In genomic region chrX:136780738-136781137, GRCh38 we compare ENCODE assay signal across 7 cellular contexts. TPM values are rescaled to one million over a fixed set of nuclear protein-coding genes. Genes with fewer than 3 reads are reported as not detected.
DNase-seq lines count a peak whose midpoint lies in the region; ATAC-seq, FAIRE-seq and TF ChIP-seq lines count a peak whose summit lies in the region.

TSS of gene ARHGEF6 (minus strand) at chrX:136780932. CDS start at chrX:136780882, 50 bp downstream.

- 6 to 38% methylated on average over 10 of the region's 10 CpGs for WGBS in lung, 2 donors

- H3K9me3 Mint-ChIP-seq in activated T-helper 2 cell treated with anti-CD3 and anti-CD28 coated beads, Interferon-gamma antibody, Interleukin-2, Interleukin-4, amounts not matched to agents 10 μg/mL and 5 μg/mL and 100 μg/mL, durations not matched to agents 14 hours and 24 hours and 36 hours, result no peaks in the 10 kb centered on the region
- no peaks in the 10 kb centered on the region for H3K9me3 Mint-ChIP-seq in WTC11

- no peaks in the 10 kb centered on the region for H3K27me3 ChIP-seq in lung (ENCODE audit: control insufficient read depth, insufficient read depth)

- TF ChIP-seq CTCF in lung (IDR thresholded peaks at IDR 0.05; ENCODE audit: control extremely low read depth, extremely low read depth) (no peak), WTC11 (IDR thresholded peaks at IDR 0.05) (no peak)

- ATAC-seq in GM18868 (IDR thresholded peaks at IDR 0.05; ENCODE audit: unreplicated experiment) (peak; percentile 43), lung (ENCODE audit: insufficient read depth, low FRiP score) (no peak), WTC11 (no peak), GM18873 (IDR thresholded peaks at IDR 0.05; ENCODE audit: low FRiP score, unreplicated experiment) (no peak)

- peak within 1 kb of the TSS; percentile 97 for H3K27ac Mint-ChIP-seq in activated T-helper 2 cell treated with anti-CD3 and anti-CD28 coated beads, Interferon-gamma antibody, Interleukin-2, Interleukin-4, amounts not matched to agents 10 μg/mL and 5 μg/mL and 100 μg/mL, durations not matched to agents 14 hours and 24 hours and 36 hours
- H3K27ac Mint-ChIP-seq in WTC11, result no peak within 1 kb of the TSS

- POLR2A ChIA-PET in WTC11 (lab: Charles Lee), result no interaction called here

- peak within 1 kb of the TSS; percentile 70 for H3K4me3 ChIP-seq in Jurkat, Clone E6-1 (ENCODE audit: low read length)
- peak within 1 kb of the TSS; percentile 21 for H3K4me3 ChIP-seq in lung

- no peaks in the 10 kb centered on the region for H3K27me3 Mint-ChIP-seq in activated T-helper 2 cell treated with anti-CD3 and anti-CD28 coated beads, Interferon-gamma antibody, Interleukin-2, Interleukin-4, amounts not matched to agents 10 μg/mL and 5 μg/mL and 100 μg/mL, durations not matched to agents 14 hours and 24 hours and 36 hours (ENCODE audit: low read depth)
- H3K27me3 Mint-ChIP-seq in WTC11 (ENCODE audit: low read depth), result no peaks in the 10 kb centered on the region

- H3K27ac ChIP-seq in lung (ENCODE audit: low read depth in 1 of 2, low read length in 1 of 2), result peak within 1 kb of the TSS in 1 of 2 donors; percentile 82

- FAIRE-seq in frontal cortex (lab: Jason Lieb, UNC), result no peak

- DNase-seq in Jurkat, Clone E6-1 (ENCODE audit: low read depth, low spot score), result peak; percentile 83
- no peak for DNase-seq in activated T-helper 2 cell treated with anti-CD3 and anti-CD28 coated beads, Interferon-gamma antibody, Interleukin-2, Interleukin-4, amounts not matched to agents 10 μg/mL and 5 μg/mL and 100 μg/mL, durations not matched to agents 14 hours and 24 hours and 36 hours (ENCODE audit: low spot score)
- DNase-seq in lung (ENCODE audit: low spot score) (no peak), frontal cortex (ENCODE audit: low spot score in 2 of 2) (no peak), WTC11 (ENCODE audit: low spot score) (no peak)

- no peaks in the 10 kb centered on the region for H3K36me3 ChIP-seq in lung (ENCODE audit: control insufficient read depth in 2 of 2, insufficient read depth in 2 of 2, low read length in 2 of 2)

- peak within 1 kb of the TSS; percentile 90 for H3K4me3 Mint-ChIP-seq in activated T-helper 2 cell treated with anti-CD3 and anti-CD28 coated beads, Interferon-gamma antibody, Interleukin-2, Interleukin-4, amounts not matched to agents 10 μg/mL and 5 μg/mL and 100 μg/mL, durations not matched to agents 14 hours and 24 hours and 36 hours (ENCODE audit: low read depth)
- no peak within 1 kb of the TSS for H3K4me3 Mint-ChIP-seq in WTC11

- peaks cover 56% of the 10 kb centered on the region for H3K4me1 Mint-ChIP-seq in activated T-helper 2 cell treated with anti-CD3 and anti-CD28 coated beads, Interferon-gamma antibody, Interleukin-2, Interleukin-4, amounts not matched to agents 10 μg/mL and 5 μg/mL and 100 μg/mL, durations not matched to agents 14 hours and 24 hours and 36 hours (ENCODE audit: low read depth)
- peaks cover 7% of the 10 kb centered on the region for H3K4me1 Mint-ChIP-seq in WTC11

- H3K4me1 ChIP-seq in lung (ENCODE audit: control insufficient read depth in 2 of 2, insufficient read depth in 2 of 2, low read length in 2 of 2), result no peaks in the 10 kb centered on the region

- H3K36me3 Mint-ChIP-seq in activated T-helper 2 cell treated with anti-CD3 and anti-CD28 coated beads, Interferon-gamma antibody, Interleukin-2, Interleukin-4, amounts not matched to agents 10 μg/mL and 5 μg/mL and 100 μg/mL, durations not matched to agents 14 hours and 24 hours and 36 hours (ENCODE audit: low read depth), result peaks cover 33% of the 10 kb centered on the region
- no peaks in the 10 kb centered on the region for H3K36me3 Mint-ChIP-seq in WTC11

- intact Hi-C loops in activated T-helper 2 cell treated with anti-CD3 and anti-CD28 coated beads, Interferon-gamma antibody, Interleukin-2, Interleukin-4, amounts not matched to agents 10 μg/mL and 5 μg/mL and 100 μg/mL, durations not matched to agents 14 hours and 24 hours and 36 hours (cut with micrococcal nuclease), result loop anchor here (1.0 to 5.0 kb wide), 5 partner anchors 12 to 87 kb away; no protein-coding TSS in a partner anchor

- no peaks in the 10 kb centered on the region for H3K9me3 ChIP-seq in lung (ENCODE audit: control insufficient read depth in 2 of 2, insufficient read depth in 1 of 2, low read length in 1 of 2)

- CTCF ChIA-PET in WTC11 (lab: Charles Lee), result no interaction called here

TF ChIP-seq in WTC11, 78 proteins besides CTCF, POLR2A, EP300 and RAD21:
- no peak for TF ChIP-seq STAT6 (CRISPR knock-in tag; conservative IDR thresholded peaks at IDR 0.05; ENCODE audit: low read depth)
TF ChIP-seq in WTC11: peak in this region for 0.

RNA-seq across cellular contexts. Expression of gene ARHGEF6, which starts in this region (rescaled TPM):
- 50.9 TPM for polyA plus RNA-seq in Jurkat, Clone E6-1 (2012; ENCODE audit: insufficient read depth, insufficient read length)
- 77.2 and 77.9 TPM in 2 replicates for total RNA-seq in activated T-helper 2 cell treated with anti-CD3 and anti-CD28 coated beads, Interferon-gamma antibody, Interleukin-2, Interleukin-4, amounts not matched to agents 10 μg/mL and 5 μg/mL and 100 μg/mL, durations not matched to agents 14 hours and 24 hours and 36 hours
- 10 to 100 TPM; 19.8 to 22.4 TPM for total RNA-seq in lung
- polyA plus RNA-seq in lung, result 10 to 100 TPM in 1 of 2 donors, 1 to 10 TPM in 1; 4.9 to 11.3 TPM
- 8.6 TPM for total RNA-seq in frontal cortex
- 5.1 to 5.6 TPM (median 5.2 TPM) in 3 replicates for total RNA-seq in WTC11 (2021)
